ENCODE assay signal across 6 cellular contexts in genomic region chr11:62592216-62592815, GRCh38. TPM values are rescaled to one million over a fixed set of nuclear protein-coding genes. Genes with fewer than 3 reads are reported as not detected.
A peak's percentile ranks its signal among the peaks of the same experiment; 100 is the strongest.
DNase-seq lines count a peak whose midpoint lies in the region; ATAC-seq and TF ChIP-seq lines count a peak whose summit lies in the region.

No MANE protein-coding gene starts in this region.

- no peak for TF ChIP-seq CTCF in astrocyte of the spinal cord (IDR thresholded peaks at IDR 0.05; ENCODE audit: low read depth, low read length)

- peaks cover 4 to 58% (median 20%) of the 10 kb centered on the region in 3 donors for H3K36me3 Mint-ChIP-seq in naive thymus-derived CD8-positive, alpha-beta T cell

- in situ Hi-C loops in astrocyte of the spinal cord (cut with HindIII; ENCODE audit: low sequenced_read_pairs), result no loop called here

- no peaks in the 10 kb centered on the region for H3K9me3 Mint-ChIP-seq in naive thymus-derived CD8-positive, alpha-beta T cell

- H3K27ac Mint-ChIP-seq in naive thymus-derived CD8-positive, alpha-beta T cell, result peak overlapping the region; percentile 95 to 99 (median 98)

- H3K4me3 Mint-ChIP-seq in naive thymus-derived CD8-positive, alpha-beta T cell, result peak overlapping the region; percentile 85 to 97 (median 94)

- POLR2A ChIA-PET in naive thymus-derived CD8-positive, alpha-beta T cell (lab: Charles Lee), result interaction anchor here (0.7 to 8.1 kb wide), 49 partner anchors 11 to 1748 kb away, joined by 3 to 251 read pairs (median 11); partner anchors contain the start of genes AHNAK, B3GAT3, BSCL2 and C11orf98

- peaks cover 0 to 3% (median 0%) of the 10 kb centered on the region in 5 donors for H3K27me3 Mint-ChIP-seq in naive thymus-derived CD8-positive, alpha-beta T cell

- DNase-seq in astrocyte of the spinal cord (ENCODE audit: low read depth, low spot score) (no peak), NCI-H1436 treated with DMSO at 0.1 percent for 48 hours (lab: John Stamatoyannopoulos, UW) (no peak)
- DNase-seq in naive thymus-derived CD8-positive, alpha-beta T cell, result no peak
- DNase-seq in NK-92 treated with Interleukin-12 subunit alpha and Interleukin-12 subunit beta, amount 100 ng/mL, for 24 hours (lab: John Stamatoyannopoulos, UW), result no peak

- ATAC-seq in HG02610 (IDR thresholded peaks at IDR 0.05; ENCODE audit: unreplicated experiment) (peak; percentile 7), GM19463 (IDR thresholded peaks at IDR 0.05; ENCODE audit: unreplicated experiment) (no peak)
- no peak for ATAC-seq in naive thymus-derived CD8-positive, alpha-beta T cell

- H3K4me1 Mint-ChIP-seq in naive thymus-derived CD8-positive, alpha-beta T cell, result peaks cover 15 to 62% (median 55%) of the 10 kb centered on the region in 4 donors

- H3K4me3 ChIP-seq in astrocyte of the spinal cord (ENCODE audit: low read depth, low read length), result peak overlapping the region; percentile 93

RNA-seq across cellular contexts. Expression of gene TUT1, which starts 1.0 kb away (rescaled TPM):
- 10 to 100 TPM; 46.4 to 50.9 TPM for total RNA-seq in naive thymus-derived CD8-positive, alpha-beta T cell
- 10 to 100 TPM; 12.8 to 24.4 (median 16.9) TPM for polyA plus RNA-seq in naive thymus-derived CD8-positive, alpha-beta T cell

RNA-seq across cellular contexts. Expression of gene MTA2, which starts 9.3 kb away (rescaled TPM):
- 100 to 1,000 TPM; 170 to 178 TPM for total RNA-seq in naive thymus-derived CD8-positive, alpha-beta T cell
- polyA plus RNA-seq in naive thymus-derived CD8-positive, alpha-beta T cell, result 10 to 100 TPM; 15.8 to 32.6 (median 21.5) TPM

RNA-seq across cellular contexts. Expression of gene EEF1G, which starts 18.6 kb away (rescaled TPM):
- total RNA-seq in naive thymus-derived CD8-positive, alpha-beta T cell, result 1,000 to 10,000 TPM; 2,038 to 2,092 TPM
- polyA plus RNA-seq in naive thymus-derived CD8-positive, alpha-beta T cell, result 1,000 to 10,000 TPM; 1,637 to 2,152 (median 1,960) TPM

RNA-seq across cellular contexts. Expression of gene EML3, which starts 20.3 kb away (rescaled TPM):
- total RNA-seq in naive thymus-derived CD8-positive, alpha-beta T cell, result 100 to 1,000 TPM; 251 to 255 TPM
- 10 to 100 TPM; 14.8 to 23.7 (median 15.7) TPM for polyA plus RNA-seq in naive thymus-derived CD8-positive, alpha-beta T cell

RNA-seq across cellular contexts. Expression of gene ROM1, which starts 20.7 kb away (rescaled TPM):
- 1 to 10 TPM; 5.4 to 6.1 TPM for total RNA-seq in naive thymus-derived CD8-positive, alpha-beta T cell
- polyA plus RNA-seq in naive thymus-derived CD8-positive, alpha-beta T cell, result 1 to 10 TPM in 2 of 3 donors, under 1 TPM in 1; 0.82 to 1.9 (median 1.8) TPM
